In genomic region chr4:80215449-80216052, GRCh38 we compare ENCODE assay signal across 8 cellular contexts. TPM values are rescaled to one million over a fixed set of nuclear protein-coding genes. Genes with fewer than 3 reads are reported as not detected.
DNase-seq lines count a peak whose midpoint lies in the region; ATAC-seq, FAIRE-seq and TF ChIP-seq lines count a peak whose summit lies in the region.

No MANE protein-coding gene starts in this region.

- TF ChIP-seq CTCF in GM12873 (IDR thresholded peaks at IDR 0.05; ENCODE audit: insufficient read depth, low read depth, low read length, missing control alignments) (peak; percentile 41), GM12878 (IDR thresholded peaks at IDR 0.05 in 2 of 3, conservative IDR thresholded peaks at IDR 0.05 in 1 of 3; ENCODE audit: control insufficient read depth in 2 of 3, extremely low read depth in 1 of 3, insufficient read depth in 1 of 3, low read depth in 3 of 3, low read length in 3 of 3) (peak; percentile 41 to 62 (median 58)), lung (IDR thresholded peaks at IDR 0.05; ENCODE audit: control extremely low read depth, extremely low read depth) (peak; percentile 47)

- peak; percentile 72 for TF ChIP-seq RAD21 in GM12878 (IDR thresholded peaks at IDR 0.05; ENCODE audit: insufficient read depth, low read depth, low read length)

- no peak overlapping the region for H3K9ac ChIP-seq in GM12878 (ENCODE audit: control insufficient read depth, insufficient read depth, low read length)

- no peaks in the 10 kb centered on the region for H4K20me1 ChIP-seq in GM12878 (ENCODE audit: control insufficient read depth, insufficient read depth)

- H3K27me3 ChIP-seq in GM12878 (replicated peaks in 1 of 2; ENCODE audit: control insufficient read depth in 2 of 2, insufficient read depth in 2 of 2, low read length in 1 of 2) (peaks cover 0 to 7% of the 10 kb centered on the region in 2 experiments; a peak in 2 of 4 replicates), lung (ENCODE audit: control insufficient read depth, insufficient read depth) (no peaks in the 10 kb centered on the region)
- H3K27me3 ChIP-seq in effector memory CD4-positive, alpha-beta T cell (replicated peaks; ENCODE audit: control insufficient read depth, insufficient read depth, low read length, poor library complexity, severe bottlenecking), result no peaks in the 10 kb centered on the region

- SMC1A ChIA-PET in GM12878 (lab: Charles Lee; ENCODE audit: uncharacterized antibody, unreplicated experiment), result interaction anchor here (0.7 to 1.6 kb wide), 8 partner anchors 10 to 1263 kb away, joined by 3 to 11 read pairs (median 5); no protein-coding TSS in a partner anchor

- no peak for TF ChIP-seq POLR2A in GM12878 (IDR thresholded peaks at IDR 0.05; ENCODE audit: low read depth, low read length)

- 2% methylated on average over 5 of the region's 5 CpGs for WGBS in GM12878 (ENCODE audit: insufficient coverage, insufficient replicate concordance, low lambda C conversion rate, missing lambda C conversion rate)
- WGBS in lung, 2 donors, result 5 to 8% methylated on average over 5 of the region's 5 CpGs

- peak; percentile 98 for FAIRE-seq in A204.1 (lab: Jason Lieb, UNC)
- FAIRE-seq in GM12878 (lab: Jason Lieb, UNC), result peak; percentile 38

- TF ChIP-seq EP300 in GM12878 (IDR thresholded peaks at IDR 0.05; ENCODE audit: borderline replicate concordance in 1 of 2, control insufficient read depth in 1 of 2, low read depth in 2 of 2, low read length in 2 of 2), result no peak

- POLR2A ChIA-PET in GM12878 (lab: Charles Lee), result no interaction called here

- H3K4me2 ChIP-seq in GM12878 (ENCODE audit: control insufficient read depth, insufficient read depth), result no peak overlapping the region

- in situ Hi-C loops in GM12878 (cut with MboI), result loop anchor here (10.0 kb wide), 1 partner anchor 1271 kb away; no protein-coding TSS in a partner anchor

- H2AFZ ChIP-seq in GM12878 (ENCODE audit: control insufficient read depth, low read depth, low read length), result no peak overlapping the region

- no peaks in the 10 kb centered on the region for H3K79me2 ChIP-seq in GM12878 (ENCODE audit: control insufficient read depth, insufficient read depth, low read length)

- no peak overlapping the region for H3K27ac ChIP-seq in GM12878 (ENCODE audit: control insufficient read depth, insufficient read depth)
- H3K27ac ChIP-seq in lung (ENCODE audit: low read depth in 1 of 2, low read length in 1 of 2), result no peak overlapping the region
- no peak overlapping the region for H3K27ac ChIP-seq in effector memory CD4-positive, alpha-beta T cell (ENCODE audit: insufficient read depth, low read length, poor library complexity, severe bottlenecking)

- no peaks in the 10 kb centered on the region for H3K36me3 ChIP-seq in GM12878 (ENCODE audit: control insufficient read depth in 2 of 2, insufficient read depth in 2 of 2, low read length in 1 of 2)
- no peaks in the 10 kb centered on the region for H3K36me3 ChIP-seq in lung (ENCODE audit: control insufficient read depth in 2 of 2, insufficient read depth in 2 of 2, low read length in 2 of 2)
- H3K36me3 ChIP-seq in effector memory CD4-positive, alpha-beta T cell (ENCODE audit: control insufficient read depth, insufficient read depth, low read length), result no peaks in the 10 kb centered on the region

- no peaks in the 10 kb centered on the region for H3K4me1 ChIP-seq in GM12878 (ENCODE audit: control insufficient read depth, insufficient read depth, low read length)
- no peaks in the 10 kb centered on the region for H3K4me1 ChIP-seq in lung (ENCODE audit: control insufficient read depth in 2 of 2, insufficient read depth in 2 of 2, low read length in 2 of 2)
- no peaks in the 10 kb centered on the region for H3K4me1 ChIP-seq in effector memory CD4-positive, alpha-beta T cell (ENCODE audit: control insufficient read depth, insufficient read depth, low read length, poor library complexity, severe bottlenecking)

- H3K9me3 ChIP-seq in GM12878 (replicated peaks; ENCODE audit: control insufficient read depth, insufficient read depth, low read length), result no peaks in the 10 kb centered on the region
- no peaks in the 10 kb centered on the region for H3K9me3 ChIP-seq in lung (ENCODE audit: control insufficient read depth in 2 of 2, insufficient read depth in 1 of 2, low read length in 1 of 2)
- no peaks in the 10 kb centered on the region for H3K9me3 ChIP-seq in effector memory CD4-positive, alpha-beta T cell (ENCODE audit: control insufficient read depth, low read length)

- H3K4me3 ChIP-seq in GM12878 (no peak overlapping the region), lung (no peak overlapping the region)
- no peak overlapping the region for H3K4me3 ChIP-seq in effector memory CD4-positive, alpha-beta T cell (ENCODE audit: insufficient read depth, low read depth, low read length, poor library complexity, severe bottlenecking)

- RAD21 ChIA-PET in GM12878 (lab: Charles Lee; ENCODE audit: unreplicated experiment), result interaction anchor here (0.6 to 2.5 kb wide), 7 partner anchors 10 to 1262 kb away, joined by 3 to 10 read pairs (median 4); no protein-coding TSS in a partner anchor

- no TSS peak for BruUV-seq in GM12878 (replicated peaks; lab: Mats Ljungman, UMichigan)

- DNase-seq in NCI-H187 treated with DMSO at 0.1 percent for 48 hours (lab: John Stamatoyannopoulos, UW) (peak; percentile 20), GM12878 (ENCODE audit: low read depth, low spot score) (no peak), lung (ENCODE audit: low spot score) (no peak)
- DNase-seq in effector memory CD4-positive, alpha-beta T cell, result no peak

- peak; percentile 49; the same call in 2 of the 3 replicates for ATAC-seq in GM12878
- no peak for ATAC-seq in lung (ENCODE audit: insufficient read depth, low FRiP score)
- ATAC-seq in HG03342 (IDR thresholded peaks at IDR 0.05; ENCODE audit: unreplicated experiment), result no peak
- no peak for ATAC-seq in GM19324 (IDR thresholded peaks at IDR 0.05; ENCODE audit: low FRiP score, unreplicated experiment)

- CTCF ChIA-PET in GM12878 (lab: Yijun Ruan, JAX), result interaction anchor here (0.6 to 2.6 kb wide), 23 partner anchors 13 to 1263 kb away, joined by 3 to 30 read pairs (median 4); partner anchors contain the start of gene CFAP299

- intact Hi-C loops in GM12878 (cut with micrococcal nuclease; ENCODE audit: unreplicated experiment), result loop anchor here (1.0 to 5.0 kb wide), 2 partner anchors 298 to 1263 kb away; no protein-coding TSS in a partner anchor

TF ChIP-seq in GM12878, 131 proteins besides CTCF, POLR2A, EP300 and RAD21 (continues in another document):
- TF ChIP-seq BACH1 (IDR thresholded peaks at IDR 0.05; ENCODE audit: borderline replicate concordance) (no peak), NR2F1 (conservative IDR thresholded peaks at IDR 0.05) (no peak)

RNA-seq across cellular contexts. Expression of gene PRDM8, which starts 18.2 kb away (rescaled TPM):
- 0.19 and 0.71 TPM in 2 replicates for total RNA-seq in GM12878 (2013; cell fraction: nucleolus; rRNA removed)
- 0.38 and 0.68 TPM in 2 replicates for total RNA-seq in GM12878 (2014; rRNA removed)
- 0.32 and 0.67 TPM in 2 replicates for total RNA-seq in GM12878 (2014; rRNA removed; fragmentation: Illumina TruSeq; extraction: Trizol)
- total RNA-seq in GM12878 (2021), result 1.5 and 1.6 TPM in 2 replicates
- polyA plus RNA-seq in GM12878 (2011; ENCODE audit: low read depth), result not detected
- 0.11 and 0.13 TPM in 2 replicates for polyA plus RNA-seq in GM12878 (2011; rRNA removed)
- polyA plus RNA-seq in GM12878 (2011; cell fraction: cytosol; rRNA removed), result 0.07 and 0.21 TPM in 2 replicates
- 0.35 and 0.39 TPM in 2 replicates for polyA plus RNA-seq in GM12878 (2011; cell fraction: nucleus; rRNA removed)
- polyA plus RNA-seq in GM12878 (2012), result 0.15 TPM in 1 of 2 replicates, not detected in the other
- 0.50 and 2.1 TPM in 2 replicates for polyA plus RNA-seq in GM12878 (2014; fragmentation: Illumina TruSeq; extraction: Trizol)
- under 1 TPM; 0.18 to 0.29 TPM for polyA plus RNA-seq in GM12878 (2014; fragmentation: Nextera tagmentation; extraction: Ambion mirVana)
- polyA plus RNA-seq in GM12878 (2014; rRNA removed), result 1.0 and 1.6 TPM in 2 replicates
- polyA plus RNA-seq in GM12878 (2016; fragmentation: Nextera tagmentation; extraction: Ambion mirVana), result under 1 TPM; 0.09 to 0.29 TPM
- polyA minus RNA-seq in GM12878 (2011; rRNA and poly(A)+ RNA removed), result not detected in 2 replicates
- polyA minus RNA-seq in GM12878 (2011; cell fraction: cytosol; rRNA and poly(A)+ RNA removed), result not detected in 2 replicates
- 0.12 TPM in 1 of 2 replicates, not detected in the other for polyA minus RNA-seq in GM12878 (2011; cell fraction: nucleus; rRNA and poly(A)+ RNA removed)
- 1 to 10 TPM in 1 of 2 donors, under 1 TPM in 1; 0.46 to 5.0 TPM for total RNA-seq in lung
- 1 to 10 TPM; 1.3 to 2.9 TPM for polyA plus RNA-seq in lung

RNA-seq across cellular contexts. Expression of gene FGF5, which starts 50.9 kb away (rescaled TPM):
- total RNA-seq in GM12878 (2013; cell fraction: nucleolus; rRNA removed), result 0.78 and 0.84 TPM in 2 replicates
- total RNA-seq in GM12878 (2014; rRNA removed), result 1.5 and 1.6 TPM in 2 replicates
- total RNA-seq in GM12878 (2014; rRNA removed; fragmentation: Illumina TruSeq; extraction: Trizol), result 2.3 TPM in 2 replicates
- 3.4 and 4.2 TPM in 2 replicates for total RNA-seq in GM12878 (2021)
- polyA plus RNA-seq in GM12878 (2011; ENCODE audit: low read depth), result not detected
- 0.87 and 1.6 TPM in 2 replicates for polyA plus RNA-seq in GM12878 (2011; rRNA removed)
- 0.45 and 0.62 TPM in 2 replicates for polyA plus RNA-seq in GM12878 (2011; cell fraction: cytosol; rRNA removed)
- polyA plus RNA-seq in GM12878 (2011; cell fraction: nucleus; rRNA removed), result 0.54 and 1.7 TPM in 2 replicates
- not detected in 2 replicates for polyA plus RNA-seq in GM12878 (2012)
- polyA plus RNA-seq in GM12878 (2014; fragmentation: Illumina TruSeq; extraction: Trizol), result 2.6 and 3.0 TPM in 2 replicates
- polyA plus RNA-seq in GM12878 (2014; fragmentation: Nextera tagmentation; extraction: Ambion mirVana), result 1 to 10 TPM; 1.1 to 1.7 TPM
- polyA plus RNA-seq in GM12878 (2014; rRNA removed), result 5.0 and 7.4 TPM in 2 replicates
- polyA plus RNA-seq in GM12878 (2016; fragmentation: Nextera tagmentation; extraction: Ambion mirVana), result 1 to 10 TPM; 1.2 to 1.3 TPM
- polyA minus RNA-seq in GM12878 (2011; rRNA and poly(A)+ RNA removed), result 0.73 and 0.82 TPM in 2 replicates
- polyA minus RNA-seq in GM12878 (2011; cell fraction: cytosol; rRNA and poly(A)+ RNA removed), result 0.53 and 1.2 TPM in 2 replicates
- 2.2 and 3.3 TPM in 2 replicates for polyA minus RNA-seq in GM12878 (2011; cell fraction: nucleus; rRNA and poly(A)+ RNA removed)
- total RNA-seq in lung, result under 1 TPM in 1 of 2 donors, not detected in 1; 0.18 TPM
- not detected for polyA plus RNA-seq in lung
